ENCODE assay signal across 9 cellular contexts in the genomic region with DNA sequence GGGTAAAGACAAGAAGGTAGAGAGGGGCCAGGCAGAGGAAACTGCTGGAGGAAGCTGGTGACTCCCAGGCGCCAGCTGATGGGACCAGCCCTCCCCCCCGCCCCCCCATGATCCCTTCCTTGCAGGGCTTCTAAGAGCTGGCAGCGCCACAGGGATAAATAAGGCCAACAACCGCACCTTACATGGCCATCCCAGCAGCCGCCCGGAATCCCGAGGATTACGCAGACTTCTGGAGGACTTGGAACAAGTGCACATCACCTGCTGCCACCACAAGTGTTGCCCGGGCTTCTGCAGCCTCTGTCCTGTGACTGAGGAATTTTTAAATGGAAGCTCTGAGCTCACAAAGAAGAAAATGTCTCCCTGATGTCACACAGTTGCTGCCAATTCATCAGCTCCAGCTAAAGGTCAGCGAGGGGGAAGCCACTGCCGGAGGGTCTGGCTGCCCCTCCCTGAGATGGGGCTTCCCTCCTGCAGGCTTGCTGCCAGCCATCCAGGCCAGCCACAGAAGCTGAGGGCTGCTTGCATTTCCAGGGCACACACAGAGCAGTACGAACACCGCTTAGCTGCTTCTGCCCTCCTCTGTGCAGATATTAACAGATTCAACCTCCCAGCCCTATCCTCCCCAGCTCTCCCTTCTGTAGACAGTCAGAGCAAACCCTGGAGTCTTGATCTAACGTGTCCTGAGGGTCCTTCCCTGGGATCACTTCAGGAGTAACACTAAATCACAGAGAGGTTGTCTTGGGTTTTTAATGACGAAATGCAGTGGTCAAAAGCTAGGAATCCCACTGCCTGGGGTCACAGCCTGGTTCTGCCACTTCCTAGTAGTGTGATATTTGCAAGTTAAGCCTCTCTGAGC. TPM values are rescaled to one million over a fixed set of nuclear protein-coding genes. Genes with fewer than 3 reads are reported as not detected.
DNase-seq lines count a peak whose midpoint lies in the region; ATAC-seq and TF ChIP-seq lines count a peak whose summit lies in the region.
"Had no signal": no experiment of that assay in that cellular context is flagged by ENCODE, and none has a peak within 500 bp of the region (broad histone marks: within the 10 kb centered on the region; RNA-seq: fewer than 3 reads in every experiment).

No MANE protein-coding gene starts in this region.

- no peak overlapping the region for H2BK120ac ChIP-seq in H9 (ENCODE audit: low read depth, low read length, poor library complexity, severe bottlenecking)

- no peak overlapping the region for H2AFZ ChIP-seq in H9 (ENCODE audit: low read length)

- no peak overlapping the region for H2AK5ac ChIP-seq in H9 (ENCODE audit: insufficient read length, low read length)

- peak overlapping the region in 1 of 2 experiments; percentile 57; a peak in 1 of 5 replicates for H3K4me3 Mint-ChIP-seq in H9

- no peak overlapping the region for H3K56ac ChIP-seq in H9 (ENCODE audit: insufficient read length, low read depth, low read length)

- no peaks in the 10 kb centered on the region for H3K79me1 ChIP-seq in H9 (ENCODE audit: insufficient read depth, low read depth, low read length, poor library complexity, severe bottlenecking)

- no peak for DNase-seq in H9
- DNase-seq in SJCRH30: peak; percentile 97
- peak; percentile 89 for DNase-seq in cardiac septum (ENCODE audit: low spot score)
- DNase-seq in retina: peak; percentile 76
- DNase-seq in NK-92 (lab: John Stamatoyannopoulos, UW; ENCODE audit: unreplicated experiment): no peak
- no peak for DNase-seq in HUDEP-2 (lab: John Stamatoyannopoulos, UW; ENCODE audit: unreplicated experiment in 76 of 76)
- no peak for DNase-seq in SKM-1 treated with dmso at 0.1 percent for 144 hours (lab: John Stamatoyannopoulos, UW; ENCODE audit: unreplicated experiment)

- H3K4me1 ChIP-seq in H9 (ENCODE audit: insufficient read depth, low read length) (peaks cover 9% of the 10 kb centered on the region; the same call in 1 of the 2 replicates), SJCRH30 (peaks cover 40% of the 10 kb centered on the region)

- intact Hi-C loops in cardiac septum (cut with DNase I): no loop called here

- H3K27me3 ChIP-seq in H9 (ENCODE audit: insufficient read depth, low read length) (no peaks in the 10 kb centered on the region), SJCRH30 (no peaks in the 10 kb centered on the region)

- no peak overlapping the region for H2BK20ac ChIP-seq in H9 (ENCODE audit: low read depth, low read length, poor library complexity, severe bottlenecking)

- no peak overlapping the region for H3K14ac ChIP-seq in H9 (ENCODE audit: insufficient read depth, low read length)

- peaks cover 8% of the 10 kb centered on the region for H3K23me2 ChIP-seq in H9 (ENCODE audit: insufficient read length, low read depth, low read length, poor library complexity, severe bottlenecking)

- H4K8ac ChIP-seq in H9 (replicated peaks; ENCODE audit: insufficient read length, low read depth, low read length): no peak overlapping the region

- ATAC-seq in HG02678 (IDR thresholded peaks at IDR 0.05; ENCODE audit: unreplicated experiment): no peak

- H3K27me3 Mint-ChIP-seq in H9 (ENCODE audit: low read depth): no peaks in the 10 kb centered on the region

- H4K5ac ChIP-seq in H9 (ENCODE audit: insufficient read length, low read depth, low read length): no peak overlapping the region

- H3K79me2 ChIP-seq in H9 (ENCODE audit: insufficient read depth, low read length): peaks cover 22% of the 10 kb centered on the region; the same call in 1 of the 2 replicates

- H3K9me3 ChIP-seq in H9 (ENCODE audit: control insufficient read depth, low read depth, low read length) (no peaks in the 10 kb centered on the region), SJCRH30 (replicated peaks) (no peaks in the 10 kb centered on the region)

- H3T11ph ChIP-seq in H9 (ENCODE audit: low read length): no peak overlapping the region

- H3K36me3 Mint-ChIP-seq in H9 (ENCODE audit: insufficient read depth in 1 of 3, low read depth in 3 of 3): peaks cover 16 to 23% (median 20%) of the 10 kb centered on the region in 3 experiments

- H3K9me3 Mint-ChIP-seq in H9: no peaks in the 10 kb centered on the region

- no CpG with 5 or more reads among the region's 15 CpGs for WGBS in H9 (ENCODE audit: extremely low coverage, insufficient read length, low lambda C conversion rate)

- no peak overlapping the region for H2BK15ac ChIP-seq in H9 (ENCODE audit: low read depth, low read length)

- no peaks in the 10 kb centered on the region for H3K36me3 ChIP-seq in SJCRH30

- H3K4me1 Mint-ChIP-seq in H9: peaks cover 64 to 79% of the 10 kb centered on the region in 2 experiments

- no peak overlapping the region for H3K23ac ChIP-seq in H9 (ENCODE audit: insufficient read length, low read depth, low read length)

- TF ChIP-seq CTCF in H9 (conservative IDR thresholded peaks at IDR 0.05): no peak

- H2BK5ac ChIP-seq in H9 (ENCODE audit: insufficient read length, low read length): no peak overlapping the region

- H3K27ac Mint-ChIP-seq in H9: peak overlapping the region; percentile 39 to 94 (median 86)

- H2BK12ac ChIP-seq in H9 (ENCODE audit: insufficient read length, low read depth, low read length): no peak overlapping the region

- no peak overlapping the region for H3K4me2 ChIP-seq in H9 (ENCODE audit: insufficient read depth, insufficient read length, low read length)

- H3K9ac ChIP-seq in H9 (ENCODE audit: extremely low read depth, insufficient read length, low read length): no peak overlapping the region

- H3K27ac ChIP-seq in H9 (ENCODE audit: insufficient read length, low read depth, low read length): no peak overlapping the region
- peak overlapping the region; percentile 61 for H3K27ac ChIP-seq in SJCRH30
- H3K27ac ChIP-seq: VCaP had no signal

- no peak overlapping the region for H3K4ac ChIP-seq in H9 (ENCODE audit: low read depth, low read length)

- H3K18ac ChIP-seq in H9 (ENCODE audit: insufficient read length, low read depth, low read length): no peak overlapping the region

- no peak overlapping the region for H3K4me3 ChIP-seq in SJCRH30

- no peaks in the 10 kb centered on the region for H4K20me1 ChIP-seq in H9 (ENCODE audit: control insufficient read depth, insufficient read depth, insufficient read length)

- no peak overlapping the region for H4K91ac ChIP-seq in H9 (ENCODE audit: insufficient read length, low read depth, low read length)

RNA-seq across cellular contexts. Expression of a gene that starts 38.6 kb away (rescaled TPM):
- total RNA-seq in H9 (2021) (46.7 and 47.5 TPM in 2 replicates), cardiac septum (16.6 TPM)
- 15.2 and 16.4 TPM in 2 replicates for total RNA-seq in SJCRH30 (2014; rRNA removed; shearing (Covaris generic))

Comparison
In these comparisons a context has a peak if more than half of its experiments do, and no peak if none do; other contexts are left out.
1. DNase-seq: peak in SJCRH30 (2 of 2), cardiac septum (single experiment) and retina (single experiment); none in H9 (single experiment), NK-92 (single experiment), HUDEP-2 (0 of 76) and SKM-1 treated with dmso at 0.1 percent for 144 hours (single experiment).